In genomic region chr6:142833798-142834197, GRCh38 we compare ENCODE assay signal across 21 cellular contexts.
DNase-seq lines count a peak whose midpoint lies in the region; ATAC-seq, FAIRE-seq and TF ChIP-seq lines count a peak whose summit lies in the region.
"Had no signal": no experiment of that assay in that cellular context is flagged by ENCODE, and none has a peak within 500 bp of the region (broad histone marks: within the 10 kb centered on the region; RNA-seq: fewer than 3 reads in every experiment).

No MANE protein-coding gene starts in this region.

- H3K4me3 Mint-ChIP-seq in activated CD4-positive, alpha-beta T cell treated with anti-CD3 and anti-CD28 coated beads for 36 hours, result no peak overlapping the region
- no peak overlapping the region for H3K4me3 Mint-ChIP-seq in central memory CD8-positive, alpha-beta T cell
- no peak overlapping the region for H3K4me3 Mint-ChIP-seq in stimulated activated naive CD8-positive, alpha-beta T cell treated with anti-CD3 and anti-CD28 coated beads, Interleukin-15, amount 100 ng/mL, for 72 hours

- peak overlapping the region; percentile 68 for H3K27ac ChIP-seq in SJSA1
- no peak overlapping the region for H3K27ac ChIP-seq in pancreas
- H3K27ac ChIP-seq in ovary, result no peak overlapping the region
- H3K27ac ChIP-seq: C4-2B, upper lobe of right lung had no signal

- TF ChIP-seq CTCF in pancreas (IDR thresholded peaks at IDR 0.05), result no peak
- no peak for TF ChIP-seq CTCF in ovary (IDR thresholded peaks at IDR 0.05)

- no peak for ATAC-seq in activated CD4-positive, alpha-beta T cell treated with anti-CD3 and anti-CD28 coated beads for 36 hours
- ATAC-seq in central memory CD8-positive, alpha-beta T cell (replicated peaks; ENCODE audit: extremely low read depth, poor library complexity, severe bottlenecking), result no peak
- peak in 3 of 4 donors; percentile 24 to 53 (median 27) for ATAC-seq in pancreas
- no peak for ATAC-seq in stimulated activated naive CD8-positive, alpha-beta T cell treated with anti-CD3 and anti-CD28 coated beads, Interleukin-15, amount 100 ng/mL, for 72 hours
- ATAC-seq: upper lobe of right lung had no signal

- 23 to 26% methylated on average over 2 of the region's 2 CpGs for WGBS in pancreas, 2 donors
- WGBS in ovary, 3 donors, result 73 to 79% (median 78%) methylated on average over 2 of the region's 2 CpGs

- peaks cover 80% of the 10 kb centered on the region for H3K4me1 Mint-ChIP-seq in activated CD4-positive, alpha-beta T cell treated with anti-CD3 and anti-CD28 coated beads for 36 hours
- H3K4me1 Mint-ChIP-seq in central memory CD8-positive, alpha-beta T cell, result peaks cover 68% of the 10 kb centered on the region
- peaks cover 79% of the 10 kb centered on the region for H3K4me1 Mint-ChIP-seq in stimulated activated naive CD8-positive, alpha-beta T cell treated with anti-CD3 and anti-CD28 coated beads, Interleukin-15, amount 100 ng/mL, for 72 hours

- TF ChIP-seq EP300 in ovary (IDR thresholded peaks at IDR 0.05), result no peak

- peaks cover 44% of the 10 kb centered on the region for H3K36me3 Mint-ChIP-seq in activated CD4-positive, alpha-beta T cell treated with anti-CD3 and anti-CD28 coated beads for 36 hours (ENCODE audit: low read depth)
- peaks cover 15% of the 10 kb centered on the region for H3K36me3 Mint-ChIP-seq in central memory CD8-positive, alpha-beta T cell (ENCODE audit: insufficient read depth)

- peaks cover 5% of the 10 kb centered on the region for H3K9me3 Mint-ChIP-seq in activated CD4-positive, alpha-beta T cell treated with anti-CD3 and anti-CD28 coated beads for 36 hours (ENCODE audit: low read depth)
- no peaks in the 10 kb centered on the region for H3K9me3 Mint-ChIP-seq in central memory CD8-positive, alpha-beta T cell
- H3K9me3 Mint-ChIP-seq in stimulated activated naive CD8-positive, alpha-beta T cell treated with anti-CD3 and anti-CD28 coated beads, Interleukin-15, amount 100 ng/mL, for 72 hours, result no peaks in the 10 kb centered on the region

- CTCF ChIA-PET in activated CD4-positive, alpha-beta T cell treated with anti-CD3 and anti-CD28 coated beads for 36 hours (lab: Charles Lee), result interaction anchor here (1.0 to 1.9 kb wide), 4 partner anchors 10 to 18 kb away, joined by 3 to 5 read pairs (median 4); no protein-coding TSS in a partner anchor

- peak overlapping the region; percentile 17 for H3K27ac Mint-ChIP-seq in activated CD4-positive, alpha-beta T cell treated with anti-CD3 and anti-CD28 coated beads for 36 hours
- H3K27ac Mint-ChIP-seq in central memory CD8-positive, alpha-beta T cell (ENCODE audit: low read depth), result peak overlapping the region; percentile 40
- H3K27ac Mint-ChIP-seq in stimulated activated naive CD8-positive, alpha-beta T cell treated with anti-CD3 and anti-CD28 coated beads, Interleukin-15, amount 100 ng/mL, for 72 hours, result peak overlapping the region in 1 of 2 donors; percentile 92

- no peaks in the 10 kb centered on the region for H3K27me3 Mint-ChIP-seq in activated CD4-positive, alpha-beta T cell treated with anti-CD3 and anti-CD28 coated beads for 36 hours
- no peaks in the 10 kb centered on the region for H3K27me3 Mint-ChIP-seq in central memory CD8-positive, alpha-beta T cell
- no peaks in the 10 kb centered on the region for H3K27me3 Mint-ChIP-seq in stimulated activated naive CD8-positive, alpha-beta T cell treated with anti-CD3 and anti-CD28 coated beads, Interleukin-15, amount 100 ng/mL, for 72 hours

- H3K9me3 ChIP-seq in SJSA1 (replicated peaks), result no peaks in the 10 kb centered on the region
- no peaks in the 10 kb centered on the region for H3K9me3 ChIP-seq in pancreas
- no peaks in the 10 kb centered on the region for H3K9me3 ChIP-seq in ovary
- H3K9me3 ChIP-seq: upper lobe of right lung had no signal

- H3K4me1 ChIP-seq in SJSA1 (replicated peaks), result peaks cover 23% of the 10 kb centered on the region
- H3K4me1 ChIP-seq in pancreas, result peaks cover 4 to 10% (median 6%) of the 10 kb centered on the region in 3 donors
- H3K4me1 ChIP-seq in ovary (ENCODE audit: insufficient read depth), result no peaks in the 10 kb centered on the region
- H3K4me1 ChIP-seq: upper lobe of right lung had no signal

- H3K4me3 ChIP-seq in SJSA1 (no peak overlapping the region), pancreas (no peak overlapping the region), ovary (no peak overlapping the region)
- H3K4me3 ChIP-seq: upper lobe of right lung had no signal

- no peak for FAIRE-seq in pancreas (lab: Jason Lieb, UNC)

- TF ChIP-seq POLR2A in ovary (IDR thresholded peaks at IDR 0.05), result no peak

- POLR2A ChIA-PET in activated CD4-positive, alpha-beta T cell treated with anti-CD3 and anti-CD28 coated beads for 36 hours (lab: Charles Lee), result no interaction called here

- no peak for DNase-seq in activated CD4-positive, alpha-beta T cell treated with anti-CD3 and anti-CD28 coated beads for 36 hours
- no peak for DNase-seq in activated CD4-positive, alpha-beta T cell treated with anti-CD3 and anti-CD28 coated beads, Interleukin-2, amount 50 U/mL, for 48 hours
- DNase-seq in SJSA1 (ENCODE audit: low read depth in 1 of 2, low spot score in 2 of 2) (no peak), pancreas (no peak), ovary (no peak), SHP77 treated with DMSO at 0.1 percent for 48 hours (lab: John Stamatoyannopoulos, UW) (no peak)
- no peak for DNase-seq in central memory CD8-positive, alpha-beta T cell (ENCODE audit: low spot score in 2 of 2)
- DNase-seq in stimulated activated naive CD8-positive, alpha-beta T cell treated with anti-CD3 and anti-CD28 coated beads, Interleukin-15, amount 100 ng/mL, for 72 hours, result no peak
- DNase-seq: 8988T; activated effector memory CD4-positive, alpha-beta T cell treated with Interleukin-2 at 50 U/mL for 16 hours; cerebellar nuclear complex; DMS153; effector memory CD4-positive, alpha-beta T cell; GF-D8; GOT3; head of caudate nucleus; NCI-H1105 treated with DMSO at 0.1 percent for 48 hours; NCI-H524 treated with DMSO at 0.1 percent for 48 hours; stimulated activated CD4-positive, alpha-beta T cell treated with anti-CD3 and anti-CD28 coated beads, Interleukin-4, amount 100 ng/mL, for 24 hours; upper lobe of right lung had no signal

- H3K27me3 ChIP-seq in SJSA1 (replicated peaks) (no peaks in the 10 kb centered on the region), pancreas (no peaks in the 10 kb centered on the region), ovary (no peaks in the 10 kb centered on the region)
- H3K27me3 ChIP-seq: upper lobe of right lung had no signal

- intact Hi-C loops in activated CD4-positive, alpha-beta T cell treated with anti-CD3 and anti-CD28 coated beads for 36 hours (cut with DNase I, micrococcal nuclease), result loop anchor here in 1 of 2 experiments (1.0 kb wide), 1 partner anchor 11 kb away; no protein-coding TSS in a partner anchor
- intact Hi-C loops in pancreas (cut with DNase I) (no loop called here), ovary (cut with DNase I) (no loop called here)

- H3K36me3 ChIP-seq in SJSA1, result no peaks in the 10 kb centered on the region
- H3K36me3 ChIP-seq in pancreas, result no peaks in the 10 kb centered on the region
- no peaks in the 10 kb centered on the region for H3K36me3 ChIP-seq in ovary
- H3K36me3 ChIP-seq: upper lobe of right lung had no signal

Comparison
In these comparisons a context has a peak if more than half of its experiments do, and no peak if none do; other contexts are left out.
1. ATAC-seq: peak in pancreas (3 of 4); none in activated CD4-positive, alpha-beta T cell treated with anti-CD3 and anti-CD28 coated beads for 36 hours (single experiment), central memory CD8-positive, alpha-beta T cell (single experiment) and stimulated activated naive CD8-positive, alpha-beta T cell treated with anti-CD3 and anti-CD28 coated beads, Interleukin-15, amount 100 ng/mL, for 72 hours (single experiment).